ENCODE assay signal across 10 cellular contexts in the genomic region with DNA sequence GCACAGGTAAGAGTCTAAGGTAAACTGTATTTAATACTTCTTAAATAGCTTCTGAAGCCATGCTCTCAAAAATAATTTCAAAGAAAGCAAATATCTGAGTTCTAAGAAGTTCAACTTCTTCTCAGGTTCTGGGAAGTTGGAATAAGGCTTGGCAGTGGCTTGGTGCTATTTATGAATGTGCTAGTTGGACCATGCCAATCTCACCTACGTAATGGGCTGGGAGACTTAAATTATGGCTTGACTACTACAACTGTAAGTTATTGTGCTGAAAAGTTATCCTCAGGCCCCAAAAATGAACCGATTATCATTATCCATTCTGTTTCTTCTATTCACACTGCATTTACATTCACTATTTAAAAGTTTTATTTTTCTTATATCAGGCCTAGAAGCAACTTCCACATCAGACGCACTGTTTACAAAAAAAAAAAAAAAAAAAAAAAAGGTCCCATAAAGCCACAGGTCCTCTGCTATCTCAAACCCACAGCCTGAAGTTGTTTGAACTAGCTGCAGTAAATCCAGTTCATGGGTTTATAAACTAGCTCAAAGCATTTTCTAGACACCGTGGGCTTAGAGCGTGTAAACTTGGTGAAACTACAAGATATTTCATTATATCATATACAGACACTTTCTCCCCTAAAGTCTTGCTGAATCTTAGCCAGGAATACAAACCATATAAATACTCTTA. TPM values are rescaled to one million over a fixed set of nuclear protein-coding genes. Genes with fewer than 3 reads are reported as not detected.
DNase-seq lines count a peak whose midpoint lies in the region; ATAC-seq and TF ChIP-seq lines count a peak whose summit lies in the region.
"Had no signal": no experiment of that assay in that cellular context is flagged by ENCODE, and none has a peak within 500 bp of the region (broad histone marks: within the 10 kb centered on the region; RNA-seq: fewer than 3 reads in every experiment).

No MANE protein-coding gene starts in this region.

- in situ Hi-C loops in G401 (cut with HindIII; ENCODE audit: low sequenced_read_pairs) = no loop called here

- ATAC-seq in right cardiac atrium (no peak), Right ventricle myocardium superior (ENCODE audit: poor library complexity) (no peak), body of pancreas (no peak), aorta (ENCODE audit: low FRiP score) (no peak), HG03025 (IDR thresholded peaks at IDR 0.05; ENCODE audit: low FRiP score, unreplicated experiment) (no peak), HG02588 (IDR thresholded peaks at IDR 0.05; ENCODE audit: unreplicated experiment) (no peak)
- ATAC-seq: natural killer cell treated with Interleukin-12 subunit alpha and Interleukin-12 subunit beta and Interleukin-15 and Interleukin-18, amount 100 ng/mL, for 72 hours had no signal

- WGBS in right cardiac atrium = 68% methylated on average over 5 of the region's 5 CpGs
- 21 to 22% methylated on average over 5 of the region's 5 CpGs for WGBS in body of pancreas, 2 donors
- WGBS in aorta, 2 donors = 10 to 12% methylated on average over 5 of the region's 5 CpGs

- peak in 2 of 3 donors; percentile 26 to 43 for TF ChIP-seq POLR2A in body of pancreas (IDR thresholded peaks at IDR 0.05)

- H3K4me1 ChIP-seq in right cardiac atrium (ENCODE audit: control insufficient read depth, insufficient read depth, low read length) = peaks cover 6% of the 10 kb centered on the region
- peaks cover 77% of the 10 kb centered on the region for H3K4me1 ChIP-seq in body of pancreas
- peaks cover 19 to 37% of the 10 kb centered on the region in 2 donors for H3K4me1 ChIP-seq in muscle layer of duodenum (ENCODE audit: control insufficient read depth in 1 of 2, insufficient read depth in 2 of 2, low read length in 2 of 2)
- H3K4me1 ChIP-seq in aorta (ENCODE audit: control insufficient read depth in 1 of 2, insufficient read depth in 2 of 2, low read length in 2 of 2) = peaks cover 8 to 13% of the 10 kb centered on the region in 2 donors

- H3K27me3 ChIP-seq in right cardiac atrium (ENCODE audit: control insufficient read depth, insufficient read depth) (no peaks in the 10 kb centered on the region), body of pancreas (no peaks in the 10 kb centered on the region), muscle layer of duodenum (ENCODE audit: low read depth, low read length) (no peaks in the 10 kb centered on the region), aorta (ENCODE audit: control insufficient read depth in 1 of 2, insufficient read depth in 2 of 2, low read length in 1 of 2) (no peaks in the 10 kb centered on the region)
- H3K27me3 ChIP-seq: brain microvascular endothelial cell had no signal

- H3K27ac ChIP-seq in right cardiac atrium (ENCODE audit: low read length) = no peak overlapping the region
- H3K27ac ChIP-seq in body of pancreas = peak overlapping the region; percentile 40 to 98 (median 94)
- H3K27ac ChIP-seq in muscle layer of duodenum (ENCODE audit: low read length) = peak overlapping the region; percentile 93
- H3K27ac ChIP-seq in aorta (ENCODE audit: low read depth in 1 of 2, low read length in 2 of 2) = peak overlapping the region; percentile 88 to 92
- H3K27ac ChIP-seq: brain microvascular endothelial cell had no signal

- DNase-seq in right cardiac atrium (no peak), Right ventricle myocardium superior (no peak), body of pancreas (peak in 2 of 4 donors; percentile 50 to 55), aorta (no peak), G401 (ENCODE audit: low spot score) (no peak)
- DNase-seq: brain microvascular endothelial cell had no signal

- H3K36me3 ChIP-seq in body of pancreas (replicated peaks in 1 of 2; ENCODE audit: insufficient read depth in 1 of 2, low read depth in 2 of 2) (no peaks in the 10 kb centered on the region), muscle layer of duodenum (ENCODE audit: control insufficient read depth in 1 of 2, insufficient read depth in 2 of 2, low read length in 2 of 2) (no peaks in the 10 kb centered on the region), aorta (ENCODE audit: control insufficient read depth in 1 of 2, insufficient read depth in 2 of 2, low read length in 1 of 2) (no peaks in the 10 kb centered on the region)
- H3K36me3 ChIP-seq: brain microvascular endothelial cell had no signal

- H3K9me3 ChIP-seq in right cardiac atrium (ENCODE audit: control insufficient read depth, low read length) (no peaks in the 10 kb centered on the region), body of pancreas (no peaks in the 10 kb centered on the region), muscle layer of duodenum (ENCODE audit: control insufficient read depth in 1 of 2, low read length in 2 of 2) (no peaks in the 10 kb centered on the region), aorta (ENCODE audit: control insufficient read depth, low read length) (no peaks in the 10 kb centered on the region)

- no peak for TF ChIP-seq CTCF in body of pancreas (IDR thresholded peaks at IDR 0.05)

- intact Hi-C loops in right cardiac atrium (cut with DNase I) = loop anchor here in 3 of 4 donors (5.0 to 10.0 kb wide), 4 partner anchors 40 to 83 kb away; no protein-coding TSS in a partner anchor
- intact Hi-C loops in Right ventricle myocardium superior (cut with DNase I) = no loop called here
- intact Hi-C loops in body of pancreas (cut with DNase I) = loop anchor here (10.0 kb wide), 2 partner anchors 53 to 317 kb away; no protein-coding TSS in a partner anchor
- intact Hi-C loops in aorta (cut with DNase I) = loop anchor here in 1 of 2 donors (5.0 to 10.0 kb wide), 2 partner anchors 53 to 90 kb away; no protein-coding TSS in a partner anchor

- H3K4me3 ChIP-seq in right cardiac atrium (ENCODE audit: low read length) (peak overlapping the region; percentile 81), body of pancreas (peak overlapping the region in 1 of 2 donors; percentile 81), muscle layer of duodenum (ENCODE audit: low read depth in 1 of 2, low read length in 2 of 2) (peak overlapping the region; percentile 90 to 92), aorta (ENCODE audit: low read length in 2 of 2) (peak overlapping the region in 1 of 2 donors; percentile 26)

RNA-seq across cellular contexts. Expression of gene LRIG1, which starts 3.4 kb away (rescaled TPM):
- total RNA-seq in right cardiac atrium (100 to 1,000 TPM; 103 to 140 (median 122) TPM), Right ventricle myocardium superior (93.9 TPM), body of pancreas (100 to 1,000 TPM; 111 to 114 TPM), aorta (100 to 1,000 TPM in 1 of 2 donors, 10 to 100 TPM in 1; 75.7 to 115 TPM)
- polyA plus RNA-seq in right cardiac atrium (80.2 TPM), aorta (10 to 100 TPM; 15.0 to 62.1 TPM)
- total RNA-seq in G401 (2014; rRNA removed; shearing (Covaris generic)) = 1.3 and 1.7 TPM in 2 replicates

Comparison
In these comparisons a context has a peak if more than half of its experiments do, and no peak if none do; other contexts are left out.
1. RNA of gene LRIG1, which starts 3.4 kb away (total RNA-seq): 103 to 140 TPM in right cardiac atrium, 75.7 to 115 TPM in aorta, 111 to 114 TPM in body of pancreas and 93.9 TPM in Right ventricle myocardium superior (single experiment); 1.3 to 1.7 TPM in G401; every median in the first group is over 10 times any median in the second.